1 cellular context compared by ENCODE assay signal in genomic region chr4:80197601-80198444, GRCh38.
A peak's percentile ranks its signal among the peaks of the same experiment; 100 is the strongest.
TF ChIP-seq lines count a peak whose summit lies in the region.

No MANE protein-coding gene starts in this region.

TF ChIP-seq in H1, 55 proteins besides CTCF, POLR2A, EP300 and RAD21 (continued from another document):
- no peak for TF ChIP-seq CHD7 (IDR thresholded peaks at IDR 0.05; ENCODE audit: insufficient replicate concordance, low read length)
- TF ChIP-seq NANOG (IDR thresholded peaks at IDR 0.05; ENCODE audit: insufficient read depth, low read depth, low read length, poor library complexity, severe bottlenecking) = no peak
- 0 out of 2 replicates have a peak, but pooled peaks have one; percentile 8 for TF ChIP-seq EGR1 (IDR thresholded peaks at IDR 0.05; ENCODE audit: borderline replicate concordance, low read depth, low read length)
- peak; percentile 90 for TF ChIP-seq EZH2 (IDR thresholded peaks at IDR 0.05; ENCODE audit: low read depth, low read length, severe bottlenecking)
